In the genomic region with DNA sequence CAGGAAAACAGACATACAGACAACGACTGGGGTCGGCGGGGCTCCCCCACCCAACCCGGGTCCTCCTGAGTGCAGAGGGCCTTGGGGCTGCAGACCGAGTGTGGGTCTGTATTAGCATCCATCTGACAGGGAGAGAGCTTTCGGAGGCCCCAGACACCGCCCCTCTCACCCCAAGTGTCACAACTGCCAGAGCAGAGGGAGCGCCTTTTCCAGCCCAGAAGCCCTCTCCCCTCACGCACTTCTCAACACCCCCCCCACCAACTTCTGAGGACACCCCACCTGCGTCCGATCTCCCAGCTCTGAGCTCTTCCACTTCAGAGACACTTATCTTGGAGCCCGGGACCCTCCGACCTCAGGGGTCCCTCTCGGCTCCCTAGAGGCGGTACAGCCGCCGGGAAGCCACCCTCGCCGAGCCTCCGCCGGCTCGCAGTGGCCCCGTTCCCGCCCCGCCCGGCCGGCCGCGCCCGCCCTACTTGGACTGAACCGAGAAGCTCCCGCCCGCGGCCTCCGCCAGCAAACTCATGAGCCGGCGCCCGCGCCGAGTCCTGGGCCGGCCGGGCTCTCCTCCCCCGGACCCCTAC, we compare ENCODE assay signal across 8 cellular contexts.
DNase-seq lines count a peak whose midpoint lies in the region; ATAC-seq lines count a peak whose summit lies in the region.

No MANE protein-coding gene starts in this region.

- peak overlapping the region; percentile 87 for H3K9ac ChIP-seq in NT2/D1 (ENCODE audit: insufficient read length, low read depth)
- peak overlapping the region; percentile 12 for H3K9ac ChIP-seq in iPS-15b (ENCODE audit: low read depth, low read length)

- peak overlapping the region; percentile 80 for H3K4me3 ChIP-seq in NT2/D1 (ENCODE audit: insufficient read length, low read depth)
- H3K4me3 ChIP-seq in iPS-15b (ENCODE audit: low read depth, low read length) = peak overlapping the region; percentile 78

- H3K36me3 ChIP-seq in NT2/D1 (ENCODE audit: insufficient read depth, insufficient read length, low read length) (peaks cover 31% of the 10 kb centered on the region), iPS-15b (ENCODE audit: control insufficient read depth, insufficient read depth, low read length) (no peaks in the 10 kb centered on the region)

- H3K9me3 ChIP-seq in NT2/D1 (ENCODE audit: insufficient read depth, low read length) (no peaks in the 10 kb centered on the region), iPS-15b (ENCODE audit: control insufficient read depth, insufficient read depth, low read length) (no peaks in the 10 kb centered on the region)

- H3K27ac ChIP-seq in angular gyrus (ENCODE audit: low read depth, low read length) = peak overlapping the region; percentile 75

- no peaks in the 10 kb centered on the region for H3K27me3 ChIP-seq in NT2/D1 (ENCODE audit: insufficient read depth, insufficient read length)
- H3K27me3 ChIP-seq in iPS-15b (ENCODE audit: control insufficient read depth, insufficient read depth, low read length) = peaks cover 3% of the 10 kb centered on the region

- DNase-seq in NT2/D1 (ENCODE audit: low read depth, low spot score) (no peak), 8988T (no peak), AML-193 (lab: John Stamatoyannopoulos, UW) (no peak), dedifferentiated amniotic fluid mesenchymal stem cell (ENCODE audit: extremely low spot score) (no peak)
- DNase-seq in stimulated activated CD4-positive, alpha-beta T cell treated with anti-CD3 and anti-CD28 coated beads, Interleukin-4, amount 100 ng/mL, for 4 hours = peak; percentile 34 to 37

- ATAC-seq in GM19452 (IDR thresholded peaks at IDR 0.05; ENCODE audit: unreplicated experiment) = peak; percentile 1

- peaks cover 11% of the 10 kb centered on the region for H3K4me1 ChIP-seq in NT2/D1 (ENCODE audit: insufficient read depth, insufficient read length)
- peaks cover 9% of the 10 kb centered on the region for H3K4me1 ChIP-seq in iPS-15b (ENCODE audit: control insufficient read depth, insufficient read depth, low read length)

Comparison
In these comparisons a context has a peak if more than half of its experiments do, and no peak if none do; other contexts are left out.
1. DNase-seq: peak in stimulated activated CD4-positive, alpha-beta T cell treated with anti-CD3 and anti-CD28 coated beads, Interleukin-4, amount 100 ng/mL, for 4 hours (2 of 2); none in NT2/D1 (single experiment), 8988T (single experiment), AML-193 (0 of 2) and dedifferentiated amniotic fluid mesenchymal stem cell (single experiment).